Comparison of ENCODE assay signal across 8 cellular contexts in genomic region chr19:36605101-36605838, GRCh38. TPM values are rescaled to one million over a fixed set of nuclear protein-coding genes. Genes with fewer than 3 reads are reported as not detected.
A peak's percentile ranks its signal among the peaks of the same experiment; 100 is the strongest.
DNase-seq lines count a peak whose midpoint lies in the region; ATAC-seq and TF ChIP-seq lines count a peak whose summit lies in the region.

ZNF382 (plus strand) TSS chr19:36605313; CDS start chr19:36609915, 4,602 bp downstream.

- H4K20me1 ChIP-seq in hepatocyte (ENCODE audit: insufficient read depth, poor library complexity, severe bottlenecking), result no peaks in the 10 kb centered on the region

- TF ChIP-seq CTCF in hepatocyte (IDR thresholded peaks at IDR 0.05; ENCODE audit: poor library complexity), result no peak

- H3K27me3 ChIP-seq in hepatocyte (no peaks in the 10 kb centered on the region), aorta (ENCODE audit: control insufficient read depth in 1 of 2, insufficient read depth in 2 of 2, low read length in 1 of 2) (no peaks in the 10 kb centered on the region)

- peak within 1 kb of the TSS; percentile 99 for H2AFZ ChIP-seq in hepatocyte

- peak; percentile 74 for DNase-seq in Ammon's horn (ENCODE audit: low spot score)
- peak; percentile 55 for DNase-seq in HPDE6-E6E7 (ENCODE audit: extremely low spot score)
- DNase-seq in T-helper 17 cell, result peak; percentile 72 to 79 (median 76)
- DNase-seq in hepatocyte (ENCODE audit: low spot score), result peak; percentile 91
- peak; percentile 30 for DNase-seq in renal cortical epithelial cell (ENCODE audit: low read depth)
- peak; percentile 88 to 92 for DNase-seq in aorta

- H3K36me3 ChIP-seq in hepatocyte (replicated peaks; ENCODE audit: insufficient read depth, low read depth), result no peaks in the 10 kb centered on the region
- peaks cover 0 to 2% of the 10 kb centered on the region in 2 donors for H3K36me3 ChIP-seq in aorta (ENCODE audit: control insufficient read depth in 1 of 2, insufficient read depth in 2 of 2, low read length in 1 of 2)

- peaks cover 5% of the 10 kb centered on the region for H3K36me3 Mint-ChIP-seq in T-helper 17 cell (ENCODE audit: low read depth)

- no peaks in the 10 kb centered on the region for H3K9me2 ChIP-seq in hepatocyte (replicated peaks; ENCODE audit: insufficient read depth)

- 1% methylated on average over 68 of the region's 72 CpGs for WGBS in hepatocyte (ENCODE audit: low lambda C conversion rate, missing lambda C conversion rate)
- 1 to 2% methylated on average over 72 of the region's 72 CpGs for WGBS in aorta, 2 donors

- peak within 1 kb of the TSS; percentile 96 for H3K4me2 ChIP-seq in hepatocyte

- H3K4me1 Mint-ChIP-seq in T-helper 17 cell, result peaks cover 22% of the 10 kb centered on the region

- intact Hi-C loops in aorta (cut with DNase I), result no loop called here

- H3K4me3 Mint-ChIP-seq in T-helper 17 cell, result peak within 1 kb of the TSS; percentile 88

- H3K4me1 ChIP-seq in hepatocyte (ENCODE audit: insufficient read depth) (peaks cover 5% of the 10 kb centered on the region), aorta (ENCODE audit: control insufficient read depth in 1 of 2, insufficient read depth in 2 of 2, low read length in 2 of 2) (no peaks in the 10 kb centered on the region)

- no peaks in the 10 kb centered on the region for H3K27me3 Mint-ChIP-seq in T-helper 17 cell

- H3K27ac ChIP-seq in angular gyrus (ENCODE audit: low read depth, low read length) (peak within 1 kb of the TSS; percentile 88), hepatocyte (peak within 1 kb of the TSS; percentile 73), aorta (ENCODE audit: low read depth in 1 of 2, low read length in 2 of 2) (peak within 1 kb of the TSS in 1 of 2 donors; percentile 62)

- peak within 1 kb of the TSS; percentile 93 for H3K27ac Mint-ChIP-seq in T-helper 17 cell

- ATAC-seq in GM19328 (IDR thresholded peaks at IDR 0.05; ENCODE audit: unreplicated experiment) (peak; percentile 59), T-helper 17 cell (peak; percentile 78), aorta (ENCODE audit: low FRiP score) (peak; percentile 94)

- peaks cover 15% of the 10 kb centered on the region for H3K79me2 ChIP-seq in hepatocyte

- no peaks in the 10 kb centered on the region for H3K9me3 ChIP-seq in T-helper 17 cell (ENCODE audit: control insufficient read depth, low read length, poor library complexity, severe bottlenecking)
- no peaks in the 10 kb centered on the region for H3K9me3 ChIP-seq in hepatocyte (ENCODE audit: low read depth)
- H3K9me3 ChIP-seq in aorta (ENCODE audit: control insufficient read depth, low read length), result peaks cover 3% of the 10 kb centered on the region

- H3K4me3 ChIP-seq in hepatocyte (peak within 1 kb of the TSS; percentile 97), aorta (ENCODE audit: low read length in 2 of 2) (peak within 1 kb of the TSS; percentile 59 to 61)

RNA-seq across cellular contexts. Expression of gene ZNF382, which starts in this region (rescaled TPM):
- 1 to 10 TPM; 6.4 to 7.0 TPM for total RNA-seq in T-helper 17 cell
- 6.2 and 10.3 TPM in 2 replicates for total RNA-seq in hepatocyte
- 2.4 and 4.7 TPM in 2 replicates for polyA plus RNA-seq in hepatocyte
- 5.6 and 19.0 TPM in 2 replicates for total RNA-seq in renal cortical epithelial cell
- 10 to 100 TPM in 1 of 2 donors, 1 to 10 TPM in 1; 5.6 to 10.3 TPM for total RNA-seq in aorta
- 1 to 10 TPM in 1 of 2 donors, under 1 TPM in 1; 0.50 to 2.0 TPM for polyA plus RNA-seq in aorta

Comparison
In these comparisons a context has a peak if more than half of its experiments do, and no peak if none do; other contexts are left out.
1. DNase-seq: peak in every context shown above with its lines; median percentile 91 in hepatocyte; 90 in aorta; 76 in T-helper 17 cell; 74 in Ammon's horn; 55 in HPDE6-E6E7; 30 in renal cortical epithelial cell.